13 cellular contexts compared by ENCODE assay signal in the genomic region with DNA sequence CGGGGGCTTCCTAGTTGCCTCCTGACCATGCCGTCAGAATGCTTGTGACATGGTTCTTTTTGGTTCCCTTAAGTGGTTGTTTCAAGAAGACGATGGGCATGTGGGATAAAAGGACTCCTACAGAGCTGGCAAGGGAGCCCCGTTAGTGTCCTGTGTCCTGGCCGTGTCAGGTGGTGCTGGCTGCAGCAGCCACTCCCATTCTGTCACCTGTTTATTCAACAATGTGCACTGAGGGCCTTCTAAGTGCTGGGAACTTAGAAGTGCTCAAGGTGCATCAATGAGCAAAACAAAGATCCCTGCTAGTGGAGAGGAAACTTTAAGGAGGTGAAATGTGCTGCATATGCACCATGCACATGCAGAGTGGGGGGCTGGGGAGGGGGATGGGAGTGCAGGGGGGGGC. TPM values are rescaled to one million over a fixed set of nuclear protein-coding genes. Genes with fewer than 3 reads are reported as not detected.
A peak's percentile ranks its signal among the peaks of the same experiment; 100 is the strongest.
DNase-seq lines count a peak whose midpoint lies in the region; ATAC-seq and TF ChIP-seq lines count a peak whose summit lies in the region.
"Had no signal": no experiment of that assay in that cellular context is flagged by ENCODE, and none has a peak within 500 bp of the region (broad histone marks: within the 10 kb centered on the region; RNA-seq: fewer than 3 reads in every experiment).

No MANE protein-coding gene starts in this region.

- H3K4me1 Mint-ChIP-seq in CD8-positive, alpha-beta memory T cell = peaks cover 94 to 99% (median 98%) of the 10 kb centered on the region in 3 donors
- H3K4me1 Mint-ChIP-seq in activated T-cell treated with anti-CD3 and anti-CD28 coated beads, Interleukin-2, amount 50 U/mL, for 24 hours (ENCODE audit: low read depth) = peaks cover 95% of the 10 kb centered on the region
- H3K4me1 Mint-ChIP-seq in naive B cell = peaks cover 50 to 65% (median 57%) of the 10 kb centered on the region in 3 donors

- peaks cover 9% of the 10 kb centered on the region for H4K20me1 ChIP-seq in Loucy (ENCODE audit: insufficient read depth, low read length, poor library complexity, severe bottlenecking)

- peaks cover 17% of the 10 kb centered on the region; the same call in 1 of the 2 replicates for H3F3A ChIP-seq in Loucy (ENCODE audit: low read depth)

- H3K4me1 ChIP-seq in CD8-positive, alpha-beta memory T cell (ENCODE audit: insufficient read depth, low read length) = peaks cover 96% of the 10 kb centered on the region
- H3K4me1 ChIP-seq in Loucy (ENCODE audit: insufficient read depth, low read length, poor library complexity, severe bottlenecking) (peaks cover 63% of the 10 kb centered on the region), colonic mucosa (peaks cover 3% of the 10 kb centered on the region)

- DNase-seq in CD8-positive, alpha-beta memory T cell = no peak
- DNase-seq in activated T-cell treated with anti-CD3 and anti-CD28 coated beads, Interleukin-2, amount 50 U/mL, for 24 hours = no peak
- no peak for DNase-seq in naive B cell
- DNase-seq in colonic mucosa = no peak
- no peak for DNase-seq in NCI-H1048 (lab: John Stamatoyannopoulos, UW)
- DNase-seq: HFFc6, NCI-H524 treated with DMSO at 0.1 percent for 48 hours had no signal

- intact Hi-C loops in colonic mucosa (cut with DNase I) = no loop called here

- H3K79me2 ChIP-seq in Loucy (ENCODE audit: insufficient read depth, low read length) = peaks cover 63% of the 10 kb centered on the region

- ATAC-seq in naive B cell (ENCODE audit: low read depth in 2 of 2) (no peak), HG02885 (IDR thresholded peaks at IDR 0.05; ENCODE audit: poor library complexity, unreplicated experiment) (no peak), GM19023 (IDR thresholded peaks at IDR 0.05; ENCODE audit: unreplicated experiment) (no peak)

- peak overlapping the region; percentile 81 for H3K4me2 ChIP-seq in Loucy (ENCODE audit: low read depth, low read length, poor library complexity, severe bottlenecking)

- POLR2A ChIA-PET in CD8-positive, alpha-beta memory T cell (lab: Charles Lee) = interaction anchor here (1.0 to 14.5 kb wide), 8 partner anchors 9 to 56 kb away, joined by 3 to 290 read pairs (median 12); partner anchors contain the start of gene LCP2

- peaks cover 17 to 71% (median 35%) of the 10 kb centered on the region in 3 donors for H3K36me3 Mint-ChIP-seq in CD8-positive, alpha-beta memory T cell
- H3K36me3 Mint-ChIP-seq in activated T-cell treated with anti-CD3 and anti-CD28 coated beads, Interleukin-2, amount 50 U/mL, for 24 hours (ENCODE audit: low read depth) = peaks cover 89% of the 10 kb centered on the region
- H3K36me3 Mint-ChIP-seq in naive B cell = peaks cover 7 to 10% of the 10 kb centered on the region in 2 donors

- peak overlapping the region; percentile 52 for H3K4me3 ChIP-seq in CD8-positive, alpha-beta memory T cell (ENCODE audit: low read length)
- peak overlapping the region; percentile 61 for H3K4me3 ChIP-seq in Loucy (ENCODE audit: low read length, poor library complexity, severe bottlenecking)
- H3K4me3 ChIP-seq in colonic mucosa = no peak overlapping the region

- peak overlapping the region; percentile 12 for H3K27ac ChIP-seq in CD8-positive, alpha-beta memory T cell (ENCODE audit: low read depth, low read length)
- no peak overlapping the region for H3K27ac ChIP-seq in colonic mucosa

- no peaks in the 10 kb centered on the region for H3K9me3 ChIP-seq in CD8-positive, alpha-beta memory T cell (ENCODE audit: low read length)
- H3K9me3 ChIP-seq in Loucy (ENCODE audit: insufficient read depth, low read depth, low read length) (no peaks in the 10 kb centered on the region), colonic mucosa (no peaks in the 10 kb centered on the region)

- H3K27ac Mint-ChIP-seq in CD8-positive, alpha-beta memory T cell = peak overlapping the region; percentile 95 to 99 (median 99)
- H3K27ac Mint-ChIP-seq in activated T-cell treated with anti-CD3 and anti-CD28 coated beads, Interleukin-2, amount 50 U/mL, for 24 hours = peak overlapping the region; percentile 95
- peak overlapping the region in 2 of 6 donors; percentile 60 to 79 for H3K27ac Mint-ChIP-seq in naive B cell
- H3K27ac Mint-ChIP-seq: HFFc6 had no signal

- H3K9me2 ChIP-seq in Loucy (replicated peaks; ENCODE audit: low read depth, low read length) = no peaks in the 10 kb centered on the region

- H3K27me3 Mint-ChIP-seq in CD8-positive, alpha-beta memory T cell = peaks cover 0 to 1% of the 10 kb centered on the region in 2 donors
- no peaks in the 10 kb centered on the region for H3K27me3 Mint-ChIP-seq in activated T-cell treated with anti-CD3 and anti-CD28 coated beads, Interleukin-2, amount 50 U/mL, for 24 hours
- H3K27me3 Mint-ChIP-seq in naive B cell = no peaks in the 10 kb centered on the region

- H3K9me3 Mint-ChIP-seq in CD8-positive, alpha-beta memory T cell = no peaks in the 10 kb centered on the region
- H3K9me3 Mint-ChIP-seq in activated T-cell treated with anti-CD3 and anti-CD28 coated beads, Interleukin-2, amount 50 U/mL, for 24 hours = no peaks in the 10 kb centered on the region
- H3K9me3 Mint-ChIP-seq in naive B cell = no peaks in the 10 kb centered on the region
- H3K9me3 Mint-ChIP-seq: HFFc6 had no signal

- no peaks in the 10 kb centered on the region for H3K27me3 ChIP-seq in CD8-positive, alpha-beta memory T cell (ENCODE audit: insufficient read depth, low read length, poor library complexity, severe bottlenecking)
- H3K27me3 ChIP-seq in Loucy (ENCODE audit: insufficient read depth, low read length, poor library complexity, severe bottlenecking) (no peaks in the 10 kb centered on the region), colonic mucosa (no peaks in the 10 kb centered on the region)

- H2AFZ ChIP-seq in Loucy (ENCODE audit: low read length) = no peak overlapping the region

- CTCF ChIA-PET in CD8-positive, alpha-beta memory T cell (lab: Charles Lee) = interaction anchor here (1.0 to 10.1 kb wide), 12 partner anchors 10 to 62 kb away, joined by 3 to 292 read pairs (median 8); partner anchors contain the start of gene LCP2

- peaks cover 30% of the 10 kb centered on the region for H3K36me3 ChIP-seq in CD8-positive, alpha-beta memory T cell (ENCODE audit: insufficient read depth, low read length)
- peaks cover 65% of the 10 kb centered on the region; the same call in 1 of the 2 replicates for H3K36me3 ChIP-seq in Loucy (ENCODE audit: insufficient read depth, low read length)
- H3K36me3 ChIP-seq in colonic mucosa = no peaks in the 10 kb centered on the region

- H3K4me3 Mint-ChIP-seq in CD8-positive, alpha-beta memory T cell = peak overlapping the region; percentile 76 to 91 (median 85)
- H3K4me3 Mint-ChIP-seq in activated T-cell treated with anti-CD3 and anti-CD28 coated beads, Interleukin-2, amount 50 U/mL, for 24 hours = peak overlapping the region; percentile 63
- peak overlapping the region in 7 of 8 donors; percentile 72 to 86 (median 78) for H3K4me3 Mint-ChIP-seq in naive B cell
- H3K4me3 Mint-ChIP-seq: HFFc6 had no signal

- TF ChIP-seq CTCF in Loucy (conservative IDR thresholded peaks at IDR 0.05; ENCODE audit: low read length) (no peak), colonic mucosa (IDR thresholded peaks at IDR 0.05) (no peak)

- peak overlapping the region; percentile 72 for H3K9ac ChIP-seq in Loucy (ENCODE audit: low read depth, low read length, poor library complexity, severe bottlenecking)
- no peak overlapping the region for H3K9ac ChIP-seq in colonic mucosa (ENCODE audit: low read depth in 2 of 2, low read length in 2 of 2)

RNA-seq across cellular contexts. Expression of gene LCP2, which starts 19.6 kb away (rescaled TPM):
- 100 to 1,000 TPM; 219 to 224 TPM for total RNA-seq in CD8-positive, alpha-beta memory T cell
- 288 TPM for polyA plus RNA-seq in CD8-positive, alpha-beta memory T cell
- polyA plus RNA-seq in naive B cell (ENCODE audit: low read depth in 6 of 6) = 10 to 100 TPM in 2 of 6 donors, 1 to 10 TPM in 4; 2.9 to 28.7 (median 9.5) TPM
- 10 to 100 TPM in 1 of 2 donors, 1 to 10 TPM in 1; 8.0 to 13.4 TPM for total RNA-seq in colonic mucosa
- total RNA-seq: HFFc6, osteocyte had no signal

RNA-seq across cellular contexts. Expression of gene C5orf58, which starts 45.2 kb away (rescaled TPM):
- total RNA-seq in CD8-positive, alpha-beta memory T cell = not detected
- 0.99 TPM for polyA plus RNA-seq in CD8-positive, alpha-beta memory T cell
- not detected for polyA plus RNA-seq in naive B cell (ENCODE audit: low read depth in 6 of 6)
- total RNA-seq in colonic mucosa = not detected
- total RNA-seq: HFFc6, lung microvascular endothelial cell, osteocyte, SK-MEL-5 had no signal

Comparison
In these comparisons a context has a peak if more than half of its experiments do, and no peak if none do; other contexts are left out.
1. RNA of gene LCP2, which starts 19.6 kb away (total RNA-seq): 219 to 224 TPM in CD8-positive, alpha-beta memory T cell; 8.0 to 13.4 TPM in colonic mucosa; every median in the first group is over 10 times any median in the second.
2. Peak in every context shown above with its lines, with median percentiles within 50 percentile points of each other: H3K4me3 Mint-ChIP-seq.